Comparison of ENCODE assay signal across 2 cellular contexts in genomic region chr16:1080801-1081733, GRCh38.
TF ChIP-seq lines count a peak whose summit lies in the region.

No MANE protein-coding gene starts in this region.

TF ChIP-seq in GM23338, 12 proteins besides CTCF, POLR2A, EP300 and RAD21:
- TF ChIP-seq CREB1 (CRISPR knock-in tag; IDR thresholded peaks at IDR 0.05; ENCODE audit: low read depth) (no peak), NANOG (IDR thresholded peaks at IDR 0.05; ENCODE audit: borderline replicate concordance) (no peak), ETS1 (IDR thresholded peaks at IDR 0.05) (no peak), EZH2phosphoT487 (IDR thresholded peaks at IDR 0.05; ENCODE audit: unreplicated experiment) (no peak), JUNB (IDR thresholded peaks at IDR 0.05; ENCODE audit: unreplicated experiment) (no peak), REST (IDR thresholded peaks at IDR 0.05; ENCODE audit: unreplicated experiment) (no peak), EZH2 (IDR thresholded peaks at IDR 0.05; ENCODE audit: low read depth, unreplicated experiment) (no peak), POLR2AphosphoS5 (IDR thresholded peaks at IDR 0.05; ENCODE audit: low read depth) (no peak), STAT1 (IDR thresholded peaks at IDR 0.05; ENCODE audit: unreplicated experiment) (no peak)

TF ChIP-seq in endothelial cell of umbilical vein, 7 proteins besides CTCF, POLR2A, EP300 and RAD21:
- TF ChIP-seq EZH2 (IDR thresholded peaks at IDR 0.05; ENCODE audit: borderline replicate concordance, low read depth, low read length, severe bottlenecking): no peak
TF ChIP-seq in endothelial cell of umbilical vein: peak in this region for 0.
